8 cellular contexts compared by ENCODE assay signal in the genomic region with DNA sequence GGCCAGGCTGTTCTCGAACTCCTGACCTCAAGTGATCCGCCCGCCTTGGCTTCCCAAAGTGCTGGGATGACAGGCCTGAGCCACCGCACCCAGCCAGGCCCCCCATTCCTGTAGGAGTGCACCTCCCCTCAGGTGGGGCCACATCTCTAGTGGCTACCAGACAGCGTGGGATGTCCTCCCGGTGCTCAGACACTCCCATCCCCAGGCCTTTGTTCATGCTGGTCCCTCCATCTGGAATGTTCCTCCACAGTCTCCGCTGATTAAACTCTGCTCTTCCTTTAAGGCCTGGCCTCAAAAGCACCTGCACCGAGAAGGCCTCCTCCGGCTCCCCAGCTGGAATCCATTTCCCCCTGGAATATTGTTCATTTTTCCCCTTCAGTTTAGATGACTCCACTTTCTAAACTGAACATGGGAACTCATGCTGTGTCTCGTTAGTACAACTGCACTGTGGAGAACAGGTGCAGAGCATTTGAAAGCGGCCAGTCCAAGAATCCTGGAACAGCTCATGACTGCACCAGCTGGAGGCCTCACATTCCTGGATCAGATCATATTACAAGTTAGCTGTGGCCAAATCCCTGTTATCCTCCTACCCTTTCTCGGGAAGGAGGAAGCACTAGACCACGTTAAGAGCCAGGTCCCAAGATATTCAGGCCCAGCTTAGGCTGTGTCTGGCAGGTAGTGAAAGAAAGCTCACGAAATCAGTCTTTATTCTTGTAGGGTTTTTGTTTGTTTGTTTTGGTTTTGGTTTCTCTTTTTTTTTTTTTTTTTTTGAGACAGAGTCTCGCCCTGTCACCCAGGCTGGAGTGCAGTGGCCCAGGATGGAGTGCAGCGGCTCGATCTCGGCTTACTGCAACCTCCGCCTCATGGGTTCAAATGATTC. TPM values are rescaled to one million over a fixed set of nuclear protein-coding genes. Genes with fewer than 3 reads are reported as not detected.
DNase-seq lines count a peak whose midpoint lies in the region; ATAC-seq and TF ChIP-seq lines count a peak whose summit lies in the region.

No MANE protein-coding gene starts in this region.

- no peaks in the 10 kb centered on the region for H3K9me3 Mint-ChIP-seq in T-cell

- H3K4me1 Mint-ChIP-seq in T-cell = peaks cover 0 to 4% (median 3%) of the 10 kb centered on the region in 3 donors

- H2AFZ ChIP-seq in trophoblast cell (ENCODE audit: insufficient read depth, low read length, poor library complexity) = no peak overlapping the region

- CTCF ChIA-PET in RWPE1 (lab: Yijun Ruan, JAX) (interaction anchor here (0.7 kb wide), 1 partner anchor 33 kb away, joined by 6 read pairs; no protein-coding TSS in a partner anchor), T-cell (lab: Charles Lee) (interaction anchor here (0.6 to 0.7 kb wide), 2 partner anchors 10 to 68 kb away, joined by 3 to 8 read pairs; no protein-coding TSS in a partner anchor)

- H2BK5ac ChIP-seq in trophoblast cell (ENCODE audit: low read depth, low read length, poor library complexity) = no peak overlapping the region

- no CpG with 5 or more reads among the region's 19 CpGs for WGBS in trophoblast cell (ENCODE audit: extremely low coverage, insufficient coverage, insufficient read length)

- H3K4me1 ChIP-seq in trophoblast cell (ENCODE audit: control insufficient read depth in 1 of 2, insufficient read depth in 2 of 2, low read length in 2 of 2) = peaks cover 7 to 16% of the 10 kb centered on the region in 2 experiments

- peak; percentile 28 for DNase-seq in SIG-M5 treated with dmso at 0.1 percent for 504 hours (lab: John Stamatoyannopoulos, UW; ENCODE audit: unreplicated experiment)
- no peak for DNase-seq in SIG-M5 (lab: John Stamatoyannopoulos, UW)
- DNase-seq in RWPE1 (ENCODE audit: low spot score) = peak; percentile 92
- DNase-seq in fibroblast of the aortic adventitia (ENCODE audit: low read depth) = peak; percentile 75
- DNase-seq in trophoblast cell = peak; percentile 48 to 77
- no peak for DNase-seq in T-cell

- H3K4me3 Mint-ChIP-seq in T-cell = no peak overlapping the region

- H3K79me1 ChIP-seq in trophoblast cell (ENCODE audit: low read length) = peaks cover 8% of the 10 kb centered on the region

- H3K4me3 ChIP-seq in fibroblast of the aortic adventitia (ENCODE audit: low read depth, low read length) (no peak overlapping the region), trophoblast cell (ENCODE audit: low read depth, low read length) (no peak overlapping the region)

- no peak overlapping the region for H3K27ac Mint-ChIP-seq in T-cell

- no peaks in the 10 kb centered on the region for H3K27me3 Mint-ChIP-seq in T-cell

- H3K9ac ChIP-seq in trophoblast cell (ENCODE audit: low read length) = no peak overlapping the region

- no peaks in the 10 kb centered on the region for H3K9me3 ChIP-seq in trophoblast cell (ENCODE audit: insufficient read depth, low read depth, low read length)

- H3K23ac ChIP-seq in trophoblast cell (ENCODE audit: low read length) = no peak overlapping the region

- H4K91ac ChIP-seq in trophoblast cell (ENCODE audit: low read depth, low read length) = peak overlapping the region; percentile 7

- H2AK5ac ChIP-seq in trophoblast cell (ENCODE audit: low read length) = no peak overlapping the region

- TF ChIP-seq CTCF in RWPE1 (conservative IDR thresholded peaks at IDR 0.05; ENCODE audit: low read depth) (no peak), fibroblast of the aortic adventitia (IDR thresholded peaks at IDR 0.05; ENCODE audit: insufficient read depth, low read length) (no peak)

- H3K14ac ChIP-seq in trophoblast cell (ENCODE audit: low read length) = no peak overlapping the region

- POLR2A ChIA-PET in RWPE1 (lab: Yijun Ruan, JAX; ENCODE audit: low non-redundant PET) = interaction anchor here (0.6 to 2.4 kb wide), 3 partner anchors 10 to 192 kb away, joined by 5 to 14 read pairs (median 5); no protein-coding TSS in a partner anchor
- POLR2A ChIA-PET in T-cell (lab: Charles Lee) = no interaction called here

- ATAC-seq in HG03378 (IDR thresholded peaks at IDR 0.05; ENCODE audit: unreplicated experiment) (no peak), T-cell (replicated peaks in 1 of 4) (no peak), HG02970 (IDR thresholded peaks at IDR 0.05; ENCODE audit: low FRiP score, unreplicated experiment) (no peak)

- H3K27ac ChIP-seq in RWPE1 (peak overlapping the region; percentile 70), trophoblast cell (ENCODE audit: low read depth, low read length) (no peak overlapping the region)

- H3K27me3 ChIP-seq in trophoblast cell (ENCODE audit: insufficient read depth, low read length) = no peaks in the 10 kb centered on the region

- peak overlapping the region; percentile 31 for H3K4me2 ChIP-seq in trophoblast cell (ENCODE audit: low read length)

- no peak overlapping the region for H2BK120ac ChIP-seq in trophoblast cell (ENCODE audit: insufficient read depth, low read length, poor library complexity)

- no peaks in the 10 kb centered on the region for H3K36me3 Mint-ChIP-seq in T-cell

- no peaks in the 10 kb centered on the region for H3K36me3 ChIP-seq in trophoblast cell (ENCODE audit: control insufficient read depth in 1 of 2, insufficient read depth in 2 of 2, low read length in 2 of 2)

- H3K18ac ChIP-seq in trophoblast cell (ENCODE audit: low read length) = no peak overlapping the region

- H4K8ac ChIP-seq in trophoblast cell (ENCODE audit: low read depth, low read length) = no peak overlapping the region

- H4K12ac ChIP-seq in trophoblast cell (ENCODE audit: low read depth, low read length) = no peak overlapping the region

- H3K79me2 ChIP-seq in trophoblast cell (ENCODE audit: control insufficient read depth, insufficient read depth, low read length, poor library complexity) = no peaks in the 10 kb centered on the region

- H2BK12ac ChIP-seq in trophoblast cell (ENCODE audit: low read length) = no peak overlapping the region

- no peak overlapping the region for H3K4ac ChIP-seq in trophoblast cell (ENCODE audit: low read depth, low read length)

RNA-seq across cellular contexts. Expression of a gene that starts 10.8 kb away (rescaled TPM):
- total RNA-seq in fibroblast of the aortic adventitia (ENCODE audit: low replicate concordance) = 69.7 and 162 TPM in 2 replicates
- 115 and 121 TPM in 2 replicates for polyA plus RNA-seq in trophoblast cell (2013)
- total RNA-seq in T-cell = 100 to 1,000 TPM; 259 to 375 (median 370) TPM

Comparison
In these comparisons a context has a peak if more than half of its experiments do, and no peak if none do; other contexts are left out.
1. DNase-seq: peak in SIG-M5 treated with dmso at 0.1 percent for 504 hours (single experiment), RWPE1 (single experiment), fibroblast of the aortic adventitia (single experiment) and trophoblast cell (2 of 2); none in SIG-M5 (single experiment) and T-cell (0 of 34).